ENCODE assay signal across 23 cellular contexts in genomic region chr17:73334771-73335513, GRCh38. TPM values are rescaled to one million over a fixed set of nuclear protein-coding genes. Genes with fewer than 3 reads are reported as not detected.
A peak's percentile ranks its signal among the peaks of the same experiment; 100 is the strongest.
DNase-seq lines count a peak whose midpoint lies in the region; ATAC-seq and TF ChIP-seq lines count a peak whose summit lies in the region.
"Had no signal": no experiment of that assay in that cellular context is flagged by ENCODE, and none has a peak within 500 bp of the region (broad histone marks: within the 10 kb centered on the region; RNA-seq: fewer than 3 reads in every experiment).

No MANE protein-coding gene starts in this region.

- peak; percentile 47 for DNase-seq in COLO668 (lab: John Stamatoyannopoulos, UW; ENCODE audit: unreplicated experiment)
- DNase-seq in NCI-H69 (lab: John Stamatoyannopoulos, UW), result peak; percentile 99
- peak; percentile 71 for DNase-seq in epithelial cell of esophagus (ENCODE audit: low read depth)
- DNase-seq in posterior vena cava (ENCODE audit: low spot score), result peak; percentile 77
- DNase-seq in effector memory CD4-positive, alpha-beta T cell, result no peak
- DNase-seq in MM.1S, result no peak
- DNase-seq in effector memory CD8-positive, alpha-beta T cell, result no peak
- DNase-seq: activated CD8-positive, alpha-beta T cell treated with anti-CD3 and anti-CD28 coated beads for 36 hours; activated naive CD4-positive, alpha-beta T cell; C1 segment of cervical spinal cord; GDM1; left cardiac atrium; NCI-H748 treated with DMSO at 0.1 percent for 48 hours; stimulated activated CD4-positive, alpha-beta T cell treated with anti-CD3 and anti-CD28 coated beads, Interleukin-2, amount 100 ng/mL, for 48 hours; T-helper 2 cell had no signal

- no peak overlapping the region for H3K4me3 ChIP-seq in epithelial cell of esophagus (ENCODE audit: low read length)
- H3K4me3 ChIP-seq in effector memory CD4-positive, alpha-beta T cell (ENCODE audit: insufficient read depth, low read depth, low read length, poor library complexity, severe bottlenecking), result no peak overlapping the region
- H3K4me3 ChIP-seq in MM.1S (ENCODE audit: low read length), result no peak overlapping the region
- H3K4me3 ChIP-seq: cardiac muscle cell, prostate gland, SJSA1, smooth muscle cell had no signal

- no peaks in the 10 kb centered on the region for H3K79me2 ChIP-seq in MM.1S (ENCODE audit: low read length)

- H2AFZ ChIP-seq in MM.1S (ENCODE audit: low read length), result no peak overlapping the region

- peaks cover 11 to 48% of the 10 kb centered on the region in 2 donors for H3K27me3 Mint-ChIP-seq in effector memory CD8-positive, alpha-beta T cell
- H3K27me3 Mint-ChIP-seq: activated CD8-positive, alpha-beta T cell treated with anti-CD3 and anti-CD28 coated beads for 36 hours had no signal

- intact Hi-C loops in posterior vena cava (cut with DNase I), result no loop called here

- no peak overlapping the region for H3K9ac ChIP-seq in MM.1S (ENCODE audit: low read length)

- TF ChIP-seq CTCF in epithelial cell of esophagus (IDR thresholded peaks at IDR 0.05; ENCODE audit: insufficient read depth, low read depth, low read length, missing control alignments) (no peak), MM.1S (IDR thresholded peaks at IDR 0.05; ENCODE audit: low read length) (no peak)

- no peak for ATAC-seq in GM21717 (IDR thresholded peaks at IDR 0.05; ENCODE audit: unreplicated experiment)
- no peak for ATAC-seq in effector memory CD8-positive, alpha-beta T cell (replicated peaks)
- ATAC-seq: activated CD8-positive, alpha-beta T cell treated with anti-CD3 and anti-CD28 coated beads for 36 hours; left cardiac atrium had no signal

- no peak overlapping the region for H3K4me3 Mint-ChIP-seq in effector memory CD8-positive, alpha-beta T cell
- H3K4me3 Mint-ChIP-seq: activated CD8-positive, alpha-beta T cell treated with anti-CD3 and anti-CD28 coated beads for 36 hours; mesothelial cell of epicardium had no signal

- H3K9me2 ChIP-seq in MM.1S (replicated peaks; ENCODE audit: insufficient read depth, low read length), result no peaks in the 10 kb centered on the region

- no peak overlapping the region for H3K27ac Mint-ChIP-seq in effector memory CD8-positive, alpha-beta T cell
- H3K27ac Mint-ChIP-seq: activated CD8-positive, alpha-beta T cell treated with anti-CD3 and anti-CD28 coated beads for 36 hours; mesothelial cell of epicardium had no signal

- H3K9me3 Mint-ChIP-seq in effector memory CD8-positive, alpha-beta T cell, result no peaks in the 10 kb centered on the region
- H3K9me3 Mint-ChIP-seq: activated CD8-positive, alpha-beta T cell treated with anti-CD3 and anti-CD28 coated beads for 36 hours; mesothelial cell of epicardium; neural crest cell had no signal

- H3K36me3 ChIP-seq in effector memory CD4-positive, alpha-beta T cell (ENCODE audit: control insufficient read depth, insufficient read depth, low read length), result no peaks in the 10 kb centered on the region
- no peaks in the 10 kb centered on the region for H3K36me3 ChIP-seq in MM.1S (replicated peaks; ENCODE audit: insufficient read depth, low read length)
- H3K36me3 ChIP-seq: cardiac muscle cell, prostate gland, SJSA1 had no signal

- no peaks in the 10 kb centered on the region for H3K27me3 ChIP-seq in effector memory CD4-positive, alpha-beta T cell (replicated peaks; ENCODE audit: control insufficient read depth, insufficient read depth, low read length, poor library complexity, severe bottlenecking)
- H3K27me3 ChIP-seq in MM.1S (replicated peaks; ENCODE audit: insufficient read depth, low read length), result no peaks in the 10 kb centered on the region; the same call in 1 of the 2 replicates
- H3K27me3 ChIP-seq: cardiac muscle cell, SJSA1 had no signal

- no peaks in the 10 kb centered on the region for H3K4me1 ChIP-seq in effector memory CD4-positive, alpha-beta T cell (ENCODE audit: control insufficient read depth, insufficient read depth, low read length, poor library complexity, severe bottlenecking)
- no peaks in the 10 kb centered on the region for H3K4me1 ChIP-seq in MM.1S (ENCODE audit: low read length)
- H3K4me1 ChIP-seq: prostate gland had no signal

- H3K27ac ChIP-seq in effector memory CD4-positive, alpha-beta T cell (ENCODE audit: insufficient read depth, low read length, poor library complexity, severe bottlenecking), result no peak overlapping the region
- H3K27ac ChIP-seq in MM.1S (ENCODE audit: low read length), result no peak overlapping the region
- H3K27ac ChIP-seq: HL-60, SJSA1 had no signal

- H3K36me3 Mint-ChIP-seq in effector memory CD8-positive, alpha-beta T cell (ENCODE audit: insufficient read depth), result peaks cover 2% of the 10 kb centered on the region

- H3K4me1 Mint-ChIP-seq in effector memory CD8-positive, alpha-beta T cell (ENCODE audit: low read depth in 2 of 2), result no peaks in the 10 kb centered on the region

- H3K9me3 ChIP-seq in effector memory CD4-positive, alpha-beta T cell (ENCODE audit: control insufficient read depth, low read length), result no peaks in the 10 kb centered on the region
- H3K9me3 ChIP-seq in MM.1S (replicated peaks; ENCODE audit: insufficient read depth, low read length), result no peaks in the 10 kb centered on the region
- H3K9me3 ChIP-seq: prostate gland, SJSA1 had no signal

- no peaks in the 10 kb centered on the region for H3F3A ChIP-seq in MM.1S (ENCODE audit: insufficient read depth, low read length)

- H4K20me1 ChIP-seq in MM.1S (ENCODE audit: insufficient read depth, low read length), result no peaks in the 10 kb centered on the region

- H3K4me2 ChIP-seq in MM.1S (ENCODE audit: low read depth, low read length), result no peak overlapping the region
- H3K4me2 ChIP-seq: smooth muscle cell had no signal

RNA-seq across cellular contexts. Expression of gene CDC42EP4, which starts 23.1 kb away (rescaled TPM):
- total RNA-seq in posterior vena cava, result 10 to 100 TPM; 32.6 to 45.1 TPM

Comparison
In these comparisons a context has a peak if more than half of its experiments do, and no peak if none do; other contexts are left out.
1. DNase-seq: peak in COLO668 (single experiment), NCI-H69 (single experiment), epithelial cell of esophagus (single experiment) and posterior vena cava (single experiment); none in effector memory CD4-positive, alpha-beta T cell (0 of 3), MM.1S (single experiment) and effector memory CD8-positive, alpha-beta T cell (0 of 3).